In the genomic region with DNA sequence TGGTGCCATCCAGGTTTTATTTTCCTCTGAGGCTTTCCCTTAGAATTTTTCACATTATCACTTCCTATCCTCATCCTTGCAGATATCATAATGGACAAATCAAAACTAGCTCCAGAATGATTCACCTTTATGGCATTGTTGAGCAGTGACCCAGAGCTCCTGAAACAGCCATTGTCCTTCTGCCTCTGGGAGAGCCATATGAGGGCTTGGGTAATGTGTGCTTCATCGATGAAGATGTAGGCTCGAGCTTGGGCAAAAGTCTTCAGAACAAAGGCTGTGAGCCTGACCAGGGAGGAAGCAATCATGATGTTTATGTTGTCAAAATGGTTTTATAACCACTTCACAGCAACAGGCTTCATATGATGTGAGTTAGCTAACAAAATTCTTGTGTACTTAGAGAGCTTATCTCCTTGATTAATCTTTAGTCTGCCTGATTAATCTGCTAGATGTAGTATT, we compare ENCODE assay signal across 23 cellular contexts. TPM values are rescaled to one million over a fixed set of nuclear protein-coding genes. Genes with fewer than 3 reads are reported as not detected.
A peak's percentile ranks its signal among the peaks of the same experiment; 100 is the strongest.
DNase-seq lines count a peak whose midpoint lies in the region; ATAC-seq, FAIRE-seq and TF ChIP-seq lines count a peak whose summit lies in the region.
"Had no signal": no experiment of that assay in that cellular context is flagged by ENCODE, and none has a peak within 500 bp of the region (broad histone marks: within the 10 kb centered on the region; RNA-seq: fewer than 3 reads in every experiment).

No MANE protein-coding gene starts in this region.

- TF ChIP-seq CTCF in mammary epithelial cell (conservative IDR thresholded peaks at IDR 0.05 in 1 of 2, IDR thresholded peaks at IDR 0.05 in 1 of 2; ENCODE audit: extremely low read depth in 1 of 2, insufficient read depth in 1 of 2, low read depth in 1 of 2, low read length in 2 of 2) (no peak), MCF 10A (IDR thresholded peaks at IDR 0.05; ENCODE audit: unreplicated experiment) (no peak), HepG2 (CRISPR knock-in tag; IDR thresholded peaks at IDR 0.05) (no peak), upper lobe of right lung (IDR thresholded peaks at IDR 0.05) (no peak), psoas muscle (IDR thresholded peaks at IDR 0.05) (no peak)

- FAIRE-seq in HepG2 (lab: Jason Lieb, UNC), result no peak
- FAIRE-seq: A549, D721Med, G401.6, GM12891, GM19239 had no signal

- no peaks in the 10 kb centered on the region for H3K27me3 ChIP-seq in mammary epithelial cell (ENCODE audit: insufficient read depth, low read length)
- no peaks in the 10 kb centered on the region for H3K27me3 ChIP-seq in HepG2 (ENCODE audit: control insufficient read depth in 1 of 2, insufficient read depth in 2 of 2, low read length in 2 of 2)
- no peaks in the 10 kb centered on the region for H3K27me3 ChIP-seq in upper lobe of right lung
- H3K27me3 ChIP-seq in psoas muscle (ENCODE audit: insufficient read depth in 3 of 3, low read length in 2 of 3), result no peaks in the 10 kb centered on the region
- H3K27me3 ChIP-seq: BLaER1 treated with 17β-estradiol and CSF1 and Interleukin-3, amounts not matched to agents 10 nM and 100 nM had no signal

- H2AFZ ChIP-seq in mammary epithelial cell (ENCODE audit: low read depth, low read length) (no peak overlapping the region), HepG2 (ENCODE audit: low read length) (no peak overlapping the region)

- CTCF ChIA-PET in mammary epithelial cell (lab: Charles Lee; ENCODE audit: low non-redundant PET) (no interaction called here), MCF 10A (lab: Yijun Ruan, JAX) (interaction anchor here (0.6 kb wide), 1 partner anchor 301 kb away, joined by 3 read pairs; no protein-coding TSS in a partner anchor), HepG2 (lab: Yijun Ruan, JAX; ENCODE audit: low intra/inter-chr PET ratio, low total read pairs) (no interaction called here)

- TF ChIP-seq POLR2A in HepG2 (IDR thresholded peaks at IDR 0.05; ENCODE audit: insufficient read depth in 1 of 2, low read depth in 2 of 2, low read length in 2 of 2), result 0 out of 4 replicates have a peak, but pooled peaks of 1 of the 2 experiments have one; percentile 11

- dilution Hi-C loops in mammary epithelial cell (cut with HindIII; ENCODE audit: low sequenced_read_pairs), result no loop called here

- intact Hi-C loops in mammary epithelial cell (cut with micrococcal nuclease) (no loop called here), MCF 10A (cut with micrococcal nuclease) (no loop called here), HepG2 (cut with micrococcal nuclease; ENCODE audit: unreplicated experiment) (no loop called here), upper lobe of right lung (cut with DNase I) (no loop called here), psoas muscle (cut with DNase I) (no loop called here)

- no peak overlapping the region for H3K27ac Mint-ChIP-seq in MCF 10A (ENCODE audit: low read depth, unreplicated experiment)
- H3K27ac Mint-ChIP-seq: B cell; CD4-positive, alpha-beta T cell; CD8-positive, alpha-beta T cell had no signal

- no peak overlapping the region for H3K27ac ChIP-seq in mammary epithelial cell (ENCODE audit: insufficient read depth, low read depth, low read length)
- H3K27ac ChIP-seq in HepG2 (ENCODE audit: extremely low read length, insufficient read depth, low read length), result no peak overlapping the region
- peak overlapping the region; percentile 18 for H3K27ac ChIP-seq in upper lobe of right lung
- H3K27ac ChIP-seq in psoas muscle, result no peak overlapping the region
- H3K27ac ChIP-seq: 22Rv1; A549; BLaER1 treated with 17β-estradiol and CSF1 and Interleukin-3, amounts not matched to agents 10 nM and 100 nM; C4-2B had no signal

- no peak overlapping the region for H3K9ac ChIP-seq in mammary epithelial cell (ENCODE audit: insufficient read depth, low read length)
- no peak overlapping the region for H3K9ac ChIP-seq in HepG2 (ENCODE audit: insufficient read depth, low read depth, low read length)
- H3K9ac ChIP-seq: BLaER1 treated with 17β-estradiol and CSF1 and Interleukin-3, amounts not matched to agents 10 nM and 100 nM had no signal

- TF ChIP-seq RAD21 in HepG2 (CRISPR knock-in tag; IDR thresholded peaks at IDR 0.05), result no peak

- DNase-seq in mammary epithelial cell, result peak; percentile 13
- no peak for DNase-seq in MCF 10A (ENCODE audit: unreplicated experiment)
- DNase-seq in HepG2 (ENCODE audit: low spot score), result no peak
- DNase-seq in upper lobe of right lung, result no peak
- DNase-seq in mucosa of gallbladder (ENCODE audit: low spot score), result no peak
- no peak for DNase-seq in psoas muscle
- DNase-seq: AML-193; Caco-2; Calu3; CD4-positive, alpha-beta T cell; CD8-positive, alpha-beta T cell; DMS79 treated with DMSO at 0.1 percent for 48 hours; GF-D8 had no signal

- H3K27me3 Mint-ChIP-seq in MCF 10A (ENCODE audit: insufficient read depth, unreplicated experiment), result peaks cover 3% of the 10 kb centered on the region
- H3K27me3 Mint-ChIP-seq: CD4-positive, alpha-beta T cell had no signal

- no peak for TF ChIP-seq EP300 in HepG2 (IDR thresholded peaks at IDR 0.05; ENCODE audit: low read depth in 2 of 2, low read length in 2 of 2)
- TF ChIP-seq EP300 in HepG2 (CRISPR knock-in tag; IDR thresholded peaks at IDR 0.05; ENCODE audit: borderline replicate concordance), result no peak

- H3K4me3 Mint-ChIP-seq in MCF 10A (ENCODE audit: unreplicated experiment), result no peak overlapping the region
- H3K4me3 Mint-ChIP-seq: B cell; CD4-positive, alpha-beta T cell; CD8-positive, alpha-beta T cell had no signal

- POLR2A ChIA-PET in MCF 10A (lab: Yijun Ruan, JAX) (no interaction called here), HepG2 (lab: Yijun Ruan, JAX) (no interaction called here)

- in situ Hi-C loops in mammary epithelial cell (cut with MboI; ENCODE audit: low sequenced_read_pairs in 2 of 2) (no loop called here), HepG2 (cut with HindIII; ENCODE audit: extremely low pct_ligation_motif_present, low pct_unique_long_range_greater_than_20kb) (no loop called here)

- H3K79me2 ChIP-seq in mammary epithelial cell (ENCODE audit: insufficient read depth, low read length) (no peaks in the 10 kb centered on the region), HepG2 (ENCODE audit: insufficient read depth, low read length) (peaks cover 17% of the 10 kb centered on the region)

- H3K4me1 ChIP-seq in mammary epithelial cell (ENCODE audit: insufficient read depth, low read length), result no peaks in the 10 kb centered on the region
- peaks cover 20% of the 10 kb centered on the region for H3K4me1 ChIP-seq in HepG2 (ENCODE audit: insufficient read depth, low read length)
- H3K4me1 ChIP-seq in upper lobe of right lung, result no peaks in the 10 kb centered on the region
- H3K4me1 ChIP-seq in psoas muscle, result no peaks in the 10 kb centered on the region
- H3K4me1 ChIP-seq: A549; BLaER1 treated with 17β-estradiol and CSF1 and Interleukin-3, amounts not matched to agents 10 nM and 100 nM; Caco-2 had no signal

- H3K9me3 ChIP-seq in mammary epithelial cell (replicated peaks; ENCODE audit: insufficient read depth, low read length) (no peaks in the 10 kb centered on the region), HepG2 (ENCODE audit: low read length) (no peaks in the 10 kb centered on the region), upper lobe of right lung (no peaks in the 10 kb centered on the region), psoas muscle (no peaks in the 10 kb centered on the region)
- H3K9me3 ChIP-seq: A549, Caco-2 had no signal

- BruUV-seq in mammary epithelial cell (replicated peaks; lab: Mats Ljungman, UMichigan) (no TSS peak), MCF 10A (replicated peaks; lab: Mats Ljungman, UMichigan) (no TSS peak), HepG2 (replicated peaks; lab: Mats Ljungman, UMichigan) (no TSS peak)

- ATAC-seq in HepG2 (no peak), upper lobe of right lung (no peak), psoas muscle (no peak)
- ATAC-seq: A549; CD8-positive, alpha-beta T cell had no signal

- H3K4me1 Mint-ChIP-seq in MCF 10A (ENCODE audit: insufficient read depth, unreplicated experiment), result no peaks in the 10 kb centered on the region
- H3K4me1 Mint-ChIP-seq: B cell had no signal

- H4K20me1 ChIP-seq in mammary epithelial cell (ENCODE audit: insufficient read depth, low read length), result no peaks in the 10 kb centered on the region
- H4K20me1 ChIP-seq in HepG2 (ENCODE audit: insufficient read depth, low read length), result peaks cover 46% of the 10 kb centered on the region
- H4K20me1 ChIP-seq: BLaER1 treated with 17β-estradiol and CSF1 and Interleukin-3, amounts not matched to agents 10 nM and 100 nM had no signal

- no peaks in the 10 kb centered on the region for H3K36me3 ChIP-seq in mammary epithelial cell (ENCODE audit: insufficient read depth, low read length)
- H3K36me3 ChIP-seq in HepG2 (replicated peaks in 1 of 2; ENCODE audit: control insufficient read depth in 1 of 2, insufficient read depth in 2 of 2, low read length in 2 of 2), result peaks cover 37 to 97% of the 10 kb centered on the region in 2 experiments
- H3K36me3 ChIP-seq in upper lobe of right lung, result peaks cover 95% of the 10 kb centered on the region
- H3K36me3 ChIP-seq in psoas muscle (ENCODE audit: insufficient read depth in 1 of 2, low read depth in 1 of 2), result peaks cover 11 to 91% of the 10 kb centered on the region in 2 donors

- H3K36me3 Mint-ChIP-seq in MCF 10A (ENCODE audit: insufficient read depth, unreplicated experiment), result no peaks in the 10 kb centered on the region

- H3K9me3 Mint-ChIP-seq in MCF 10A (ENCODE audit: unreplicated experiment), result no peaks in the 10 kb centered on the region
- H3K9me3 Mint-ChIP-seq: CD4-positive, alpha-beta T cell had no signal

- H3K4me3 ChIP-seq in mammary epithelial cell (replicated peaks in 1 of 3; ENCODE audit: insufficient read depth in 1 of 3, low read depth in 2 of 3, low read length in 3 of 3) (no peak overlapping the region), HepG2 (replicated peaks in 1 of 3; ENCODE audit: insufficient read depth in 1 of 3, low read depth in 2 of 3, low read length in 3 of 3) (no peak overlapping the region), upper lobe of right lung (no peak overlapping the region), psoas muscle (no peak overlapping the region)
- H3K4me3 ChIP-seq: A549; BLaER1 treated with 17β-estradiol and CSF1 and Interleukin-3, amounts not matched to agents 10 nM and 100 nM had no signal

- H3K4me2 ChIP-seq in mammary epithelial cell (ENCODE audit: insufficient read depth, low read depth, low read length) (no peak overlapping the region), HepG2 (ENCODE audit: low read depth, low read length) (no peak overlapping the region)
- H3K4me2 ChIP-seq: A549; BLaER1 treated with 17β-estradiol and CSF1 and Interleukin-3, amounts not matched to agents 10 nM and 100 nM had no signal

- 64% methylated on average over 2 of the region's 2 CpGs for WGBS in mammary epithelial cell (ENCODE audit: low coverage, missing lambda C conversion rate)
- WGBS in HepG2 (ENCODE audit: low lambda C conversion rate), result 96% methylated on average over 2 of the region's 2 CpGs
- 77 to 86% (median 86%) methylated on average over 2 of the region's 2 CpGs for WGBS in psoas muscle, 3 donors

RNA-seq across cellular contexts. Expression of gene A2M, which starts 38.1 kb away (rescaled TPM):
- total RNA-seq in mammary epithelial cell (100 to 1,000 TPM in 1 of 2 donors, 1 to 10 TPM in 1; 2.9 to 228 TPM), MCF 10A (2022) (not detected in 2 replicates), HepG2 (2016; rRNA removed; fragmentation: Illumina TruSeq; extraction: Trizol) (1,675 and 2,807 TPM in 2 replicates), upper lobe of right lung (2,772 TPM), mucosa of gallbladder (550 TPM), psoas muscle (100 to 1,000 TPM in 2 of 4 donors, 10 to 100 TPM in 2; 86.0 to 242 (median 123) TPM)
- polyA plus RNA-seq in mammary epithelial cell (5.1 TPM), HepG2 (2011; rRNA removed) (6,551 and 8,760 TPM in 2 replicates), psoas muscle (10 to 100 TPM; 42.6 to 53.0 (median 46.4) TPM)
- polyA minus RNA-seq in mammary epithelial cell, result 1.2 TPM
- 234 and 270 TPM in 2 replicates for total RNA-seq in HepG2 (2016; cell fraction: cytosol; rRNA removed; fragmentation: Illumina TruSeq; extraction: Trizol; ENCODE audit: low read depth)
- total RNA-seq in HepG2 (2016; cell fraction: insoluble cytoplasmic fraction; rRNA removed; fragmentation: Illumina TruSeq; extraction: Trizol), result 1,476 and 2,691 TPM in 2 replicates
- 813 and 957 TPM in 2 replicates for total RNA-seq in HepG2 (2016; cell fraction: membrane; rRNA removed; fragmentation: Illumina TruSeq; extraction: Trizol)
- 2,507 and 2,973 TPM in 2 replicates for total RNA-seq in HepG2 (2016; cell fraction: nucleus; rRNA removed; fragmentation: Illumina TruSeq; extraction: Trizol)
- 4,485 and 9,624 TPM in 2 replicates for polyA plus RNA-seq in HepG2 (2011; cell fraction: cytosol; rRNA removed)
- 2,489 and 3,325 TPM in 2 replicates for polyA plus RNA-seq in HepG2 (2011; cell fraction: nucleus; rRNA removed)
- 4,336 and 6,335 TPM in 2 replicates for polyA plus RNA-seq in HepG2 (2012)
- polyA plus RNA-seq in HepG2 (2016; cell fraction: cytosol; fragmentation: Illumina TruSeq; extraction: Trizol; ENCODE audit: low read depth), result 214 and 262 TPM in 2 replicates
- 1,149 and 1,250 TPM in 2 replicates for polyA plus RNA-seq in HepG2 (2016; cell fraction: insoluble cytoplasmic fraction; fragmentation: Illumina TruSeq; extraction: Trizol; ENCODE audit: low read depth)
- polyA plus RNA-seq in HepG2 (2016; cell fraction: membrane; fragmentation: Illumina TruSeq; extraction: Trizol; ENCODE audit: low read depth), result 465 and 618 TPM in 2 replicates
- 2,564 and 2,683 TPM in 2 replicates for polyA plus RNA-seq in HepG2 (2016; cell fraction: nucleus; fragmentation: Illumina TruSeq; extraction: Trizol; ENCODE audit: insufficient read depth, low read depth)
- polyA minus RNA-seq in HepG2 (2011; rRNA and poly(A)+ RNA removed; ENCODE audit: low replicate concordance), result 3.9 and 4,519 TPM in 2 replicates
- polyA minus RNA-seq in HepG2 (2011; cell fraction: cytosol; rRNA and poly(A)+ RNA removed), result 3,071 and 7,219 TPM in 2 replicates
- polyA minus RNA-seq in HepG2 (2011; cell fraction: nucleus; rRNA and poly(A)+ RNA removed), result 2,321 and 4,395 TPM in 2 replicates
- total RNA-seq: A172; B cell; Calu3; CD4-positive, alpha-beta T cell; CD8-positive, alpha-beta T cell had no signal
- polyA plus RNA-seq: A549 had no signal
